ENCODE assay signal across 8 cellular contexts in the genomic region with DNA sequence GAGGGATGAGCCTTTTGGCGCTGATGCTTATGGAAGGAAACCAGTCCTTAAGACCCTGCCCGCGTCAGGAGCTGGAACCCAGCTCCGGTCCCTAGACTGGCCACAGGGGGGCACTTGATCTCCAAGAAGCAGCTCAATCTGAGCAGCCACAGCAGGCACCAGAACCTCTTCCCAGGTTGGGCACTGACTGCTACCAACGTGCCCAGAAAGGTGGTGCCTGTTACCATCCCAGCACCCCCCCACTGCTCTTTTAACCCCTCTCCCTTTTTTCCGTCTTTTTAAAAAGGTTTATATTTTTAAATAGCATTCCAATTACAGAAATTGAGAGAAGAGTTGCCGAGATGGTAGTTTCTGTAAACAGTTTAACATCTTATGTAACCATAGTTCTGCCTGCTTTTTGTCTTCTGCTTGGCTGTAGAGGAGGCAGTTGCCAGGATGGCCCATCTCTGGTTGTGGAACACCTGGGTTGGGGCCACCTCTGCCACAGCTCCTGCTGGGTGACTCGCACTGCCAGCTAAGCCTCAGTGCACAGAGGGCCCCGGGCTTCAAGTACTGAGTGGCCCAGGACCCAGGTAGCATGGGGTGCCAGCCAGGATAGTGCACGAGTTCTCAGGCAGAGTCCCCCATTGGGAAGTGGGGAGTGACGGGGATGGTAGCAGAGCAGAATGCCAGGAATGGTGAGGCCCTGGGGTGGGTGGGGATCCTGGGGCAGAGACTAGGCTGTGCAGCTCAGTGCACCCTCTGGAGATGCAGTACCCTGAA.
A peak's percentile ranks its signal among the peaks of the same experiment; 100 is the strongest.
DNase-seq lines count a peak whose midpoint lies in the region; ATAC-seq lines count a peak whose summit lies in the region.

No MANE protein-coding gene starts in this region.

- peak overlapping the region; percentile 53 for H3K27ac ChIP-seq in duodenal mucosa (ENCODE audit: low read depth, low read length)

- H3K4me1 ChIP-seq in duodenal mucosa (ENCODE audit: control insufficient read depth in 1 of 2, insufficient read depth in 2 of 2, low read length in 2 of 2), result peaks cover 70 to 71% of the 10 kb centered on the region in 2 donors

- H3K4me3 ChIP-seq in duodenal mucosa (ENCODE audit: low read depth in 1 of 2, low read length in 2 of 2), result no peak overlapping the region

- peak overlapping the region in 1 of 2 donors; percentile 62 for H3K9ac ChIP-seq in duodenal mucosa (ENCODE audit: low read depth in 1 of 2, low read length in 2 of 2)

- peaks cover 0 to 22% of the 10 kb centered on the region in 2 donors for H3K36me3 ChIP-seq in duodenal mucosa (ENCODE audit: control insufficient read depth in 1 of 2, insufficient read depth in 2 of 2, low read length in 2 of 2)

- ATAC-seq in GM19351 (IDR thresholded peaks at IDR 0.05; ENCODE audit: unreplicated experiment) (peak; percentile 65), GM19023 (IDR thresholded peaks at IDR 0.05; ENCODE audit: unreplicated experiment) (no peak)

- DNase-seq in Ammon's horn (ENCODE audit: low spot score) (peak; percentile 81), MV-4-11 (lab: John Stamatoyannopoulos, UW) (peak; percentile 55), medulla oblongata (ENCODE audit: extremely low spot score) (peak; percentile 75)
- peak; percentile 58 for DNase-seq in activated CD4-positive, alpha-beta T cell treated with anti-CD3 and anti-CD28 coated beads, Interleukin-2, amount 50 U/mL, for 1 hour
- peak; percentile 3 to 13 for DNase-seq in stimulated activated CD8-positive, alpha-beta memory T cell treated with anti-CD3 and anti-CD28 coated beads, Interleukin-15, amount 100 ng/mL, for 4 hours (ENCODE audit: low read depth in 2 of 2)

- H3K9me3 ChIP-seq in duodenal mucosa (ENCODE audit: control insufficient read depth in 1 of 2, low read length in 2 of 2), result no peaks in the 10 kb centered on the region

- H3K27me3 ChIP-seq in duodenal mucosa (ENCODE audit: control insufficient read depth in 1 of 2, insufficient read depth in 2 of 2, low read length in 2 of 2), result no peaks in the 10 kb centered on the region

Comparison
In these comparisons a context has a peak if more than half of its experiments do, and no peak if none do; other contexts are left out.
1. DNase-seq: peak in every context shown above with its lines; median percentile 81 in Ammon's horn; 75 in medulla oblongata; 58 in activated CD4-positive, alpha-beta T cell treated with anti-CD3 and anti-CD28 coated beads, Interleukin-2, amount 50 U/mL, for 1 hour; 55 in MV-4-11; 8 in stimulated activated CD8-positive, alpha-beta memory T cell treated with anti-CD3 and anti-CD28 coated beads, Interleukin-15, amount 100 ng/mL, for 4 hours.